8 cellular contexts compared by ENCODE assay signal in genomic region chr3:128051459-128051836, GRCh38.
A peak's percentile ranks its signal among the peaks of the same experiment; 100 is the strongest.
DNase-seq lines count a peak whose midpoint lies in the region; ATAC-seq lines count a peak whose summit lies in the region.

No MANE protein-coding gene starts in this region.

- peaks cover 16% of the 10 kb centered on the region for H3K4me1 ChIP-seq in mucosa of stomach (ENCODE audit: control insufficient read depth, insufficient read depth, low read length)

- peak overlapping the region; percentile 74 for H3K27ac ChIP-seq in cingulate gyrus (ENCODE audit: low read depth, low read length)

- H3K4me3 ChIP-seq in mucosa of stomach (ENCODE audit: low read length): peak overlapping the region; percentile 28

- peak overlapping the region; percentile 86 for H3K9ac ChIP-seq in mucosa of stomach (ENCODE audit: low read length)

- H3K9me3 ChIP-seq in mucosa of stomach (ENCODE audit: control insufficient read depth, low read length): no peaks in the 10 kb centered on the region

- H3K36me3 ChIP-seq in mucosa of stomach (ENCODE audit: control insufficient read depth, insufficient read depth, low read length): no peaks in the 10 kb centered on the region

- DNase-seq in ELR (ENCODE audit: low read depth): peak; percentile 36
- peak; percentile 71 for DNase-seq in NCI-H146 (lab: John Stamatoyannopoulos, UW)
- DNase-seq in NCI-H2029 treated with DMSO at 0.1 percent for 48 hours (lab: John Stamatoyannopoulos, UW): no peak
- DNase-seq in NK-92 treated with Interleukin-12 subunit alpha and Interleukin-12 subunit beta, amount 100 ng/mL, for 24 hours (lab: John Stamatoyannopoulos, UW): no peak
- DNase-seq in HuH-7 (ENCODE audit: low spot score): no peak

- no peaks in the 10 kb centered on the region for H3K27me3 ChIP-seq in mucosa of stomach (ENCODE audit: control insufficient read depth, insufficient read depth, low read length)

- ATAC-seq in GM21576 (IDR thresholded peaks at IDR 0.05; ENCODE audit: unreplicated experiment): no peak

Comparison
In these comparisons a context has a peak if more than half of its experiments do, and no peak if none do; other contexts are left out.
1. DNase-seq: peak in ELR (single experiment) and NCI-H146 (single experiment); none in NCI-H2029 treated with DMSO at 0.1 percent for 48 hours (single experiment), NK-92 treated with Interleukin-12 subunit alpha and Interleukin-12 subunit beta, amount 100 ng/mL, for 24 hours (single experiment) and HuH-7 (single experiment).